In the genomic region with DNA sequence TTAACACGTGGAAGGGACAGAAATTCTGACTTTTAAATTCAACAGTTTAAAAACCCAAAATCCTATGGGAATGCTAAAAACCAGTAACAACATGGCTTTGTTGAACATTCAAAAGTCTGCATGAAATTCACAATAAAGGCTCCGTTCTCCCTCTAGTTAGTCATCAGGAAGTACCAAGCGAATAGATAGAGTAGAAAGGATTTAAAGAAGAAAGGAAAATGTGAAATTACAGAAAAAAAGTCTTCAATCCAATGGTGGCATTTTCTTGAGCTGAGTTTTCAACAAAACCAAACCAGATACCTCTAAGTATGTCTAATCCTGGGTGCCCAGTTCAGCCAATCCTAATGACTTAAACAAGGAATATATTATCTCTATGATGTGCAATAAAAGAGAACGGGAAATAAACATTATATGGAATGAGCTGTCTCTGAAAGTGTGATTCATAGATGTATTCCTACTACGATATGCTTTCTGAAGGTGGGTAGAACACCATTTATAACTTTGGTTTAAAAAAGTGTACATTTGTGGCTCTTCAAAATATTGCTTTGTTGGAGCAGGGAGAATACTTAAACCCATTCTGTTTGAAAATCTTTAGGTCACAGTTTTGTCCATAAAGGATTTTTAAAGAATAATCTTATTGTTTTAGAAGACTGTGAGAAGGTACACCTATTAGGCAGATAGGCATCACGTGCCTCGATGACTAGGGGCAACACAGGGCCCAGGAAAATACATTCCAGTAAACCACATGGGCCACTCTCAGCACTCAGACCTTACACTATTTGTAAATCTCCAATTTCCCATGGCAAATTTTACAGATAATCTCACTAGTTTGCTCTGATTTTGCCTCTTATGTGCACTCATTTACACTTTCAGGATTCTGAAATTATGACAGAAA, we compare ENCODE assay signal across 16 cellular contexts.
DNase-seq lines count a peak whose midpoint lies in the region; ATAC-seq and TF ChIP-seq lines count a peak whose summit lies in the region.
"Had no signal": no experiment of that assay in that cellular context is flagged by ENCODE, and none has a peak within 500 bp of the region (broad histone marks: within the 10 kb centered on the region; RNA-seq: fewer than 3 reads in every experiment).

No MANE protein-coding gene starts in this region.

- no CpG with 5 or more reads among the region's 7 CpGs for WGBS in IMR-90 (ENCODE audit: extremely low coverage in 2 of 2, insufficient read length in 1 of 2), 2 experiments

- H3K36me3 Mint-ChIP-seq in activated T-helper 17 cell treated with anti-CD3 and anti-CD28 coated beads, Interleukin-2, amount 50 U/mL, for 72 hours (ENCODE audit: low read depth): no peaks in the 10 kb centered on the region

- H2BK5ac ChIP-seq in IMR-90 (ENCODE audit: low read depth, low read length, poor library complexity, severe bottlenecking): peak overlapping the region; percentile 28

- H3K4me2 ChIP-seq in IMR-90 (ENCODE audit: low read depth, low read length) (no peak overlapping the region), skeletal muscle satellite cell (ENCODE audit: low read length) (peak overlapping the region; percentile 60)

- TF ChIP-seq CTCF in IMR-90 (conservative IDR thresholded peaks at IDR 0.05; ENCODE audit: low read depth, low read length): no peak
- TF ChIP-seq CTCF in uterus (IDR thresholded peaks at IDR 0.05): no peak

- no peak overlapping the region for H3K27ac ChIP-seq in IMR-90 (ENCODE audit: insufficient read depth, low read length)
- H3K27ac ChIP-seq in uterus: no peak overlapping the region

- intact Hi-C loops in IMR-90 (cut with micrococcal nuclease) (no loop called here), uterus (cut with DNase I; ENCODE audit: low total_unique reads) (no loop called here)

- no peaks in the 10 kb centered on the region for H3K79me1 ChIP-seq in IMR-90 (ENCODE audit: low read depth in 1 of 2, low read length in 2 of 2)

- H3K56ac ChIP-seq in IMR-90 (ENCODE audit: extremely low read depth, insufficient read depth, low read length): no peak overlapping the region

- DNase-seq in IMR-90: no peak
- peak; percentile 77 for DNase-seq in fibroblast of peridontal ligament (ENCODE audit: extremely low read depth)
- no peak for DNase-seq in uterus
- DNase-seq in AG08396 (ENCODE audit: low spot score): no peak
- no peak for DNase-seq in NCI-H524 treated with DMSO at 0.1 percent for 48 hours (lab: John Stamatoyannopoulos, UW)
- DNase-seq: CD8-positive, alpha-beta T cell; KBM-7; NCI-H1092 treated with DMSO at 0.1 percent for 48 hours; NCI-H1694; NCI-H2107; NCI-H345 had no signal

- no peaks in the 10 kb centered on the region for H3K9me3 Mint-ChIP-seq in activated T-helper 17 cell treated with anti-CD3 and anti-CD28 coated beads, Interleukin-2, amount 50 U/mL, for 72 hours
- H3K9me3 Mint-ChIP-seq: CD8-positive, alpha-beta T cell had no signal

- H3K36me3 ChIP-seq in IMR-90 (ENCODE audit: control insufficient read depth, insufficient read depth, low read length): no peaks in the 10 kb centered on the region
- no peaks in the 10 kb centered on the region for H3K36me3 ChIP-seq in skeletal muscle satellite cell (ENCODE audit: insufficient read depth, low read length)
- H3K36me3 ChIP-seq in uterus: no peaks in the 10 kb centered on the region
- H3K36me3 ChIP-seq: HAP-1 had no signal

- H3K9me1 ChIP-seq in IMR-90 (ENCODE audit: insufficient read depth, low read length): peaks cover 5% of the 10 kb centered on the region; the same call in 1 of the 2 replicates

- 0 out of 2 replicates have a peak overlapping the region, but pooled peaks have one; percentile 48 for H3K14ac ChIP-seq in IMR-90 (replicated peaks; ENCODE audit: low read depth, low read length)

- H2BK20ac ChIP-seq in IMR-90 (ENCODE audit: low read depth, low read length): no peak overlapping the region

- TF ChIP-seq POLR2A in IMR-90 (IDR thresholded peaks at IDR 0.05; ENCODE audit: low read depth, low read length): no peak
- TF ChIP-seq POLR2A in uterus (IDR thresholded peaks at IDR 0.05): no peak

- POLR2A ChIA-PET in IMR-90 (lab: Charles Lee; ENCODE audit: unreplicated experiment): no interaction called here

- ATAC-seq in IMR-90 (ENCODE audit: low read depth): peak; percentile 48
- peak; percentile 40 for ATAC-seq in activated T-helper 17 cell treated with anti-CD3 and anti-CD28 coated beads, Interleukin-2, amount 50 U/mL, for 72 hours (replicated peaks)
- ATAC-seq in HG03280 (IDR thresholded peaks at IDR 0.05; ENCODE audit: unreplicated experiment): no peak
- ATAC-seq: CD8-positive, alpha-beta T cell; Right ventricle myocardium inferior had no signal

- peak overlapping the region in 1 of 2 experiments; percentile 63; a peak in 2 of 4 replicates for H4K8ac ChIP-seq in IMR-90 (ENCODE audit: low read depth in 2 of 2, low read length in 2 of 2)

- H2AK9ac ChIP-seq in IMR-90 (replicated peaks; ENCODE audit: low read depth, low read length, poor library complexity): no peak overlapping the region

- no peak overlapping the region for H3K4me3 ChIP-seq in IMR-90 (ENCODE audit: insufficient read depth, low read depth, low read length)
- peak overlapping the region; percentile 7 for H3K4me3 ChIP-seq in skeletal muscle satellite cell (ENCODE audit: low read length)
- H3K4me3 ChIP-seq in uterus: no peak overlapping the region
- H3K4me3 ChIP-seq: HAP-1 had no signal

- H3K23ac ChIP-seq in IMR-90 (ENCODE audit: low read depth, low read length): no peak overlapping the region

- H3K9ac ChIP-seq in IMR-90 (ENCODE audit: low read depth, low read length) (no peak overlapping the region), skeletal muscle satellite cell (ENCODE audit: low read depth, low read length) (peak overlapping the region; percentile 41)

- H4K20me1 ChIP-seq in IMR-90 (ENCODE audit: insufficient read depth, low read length): no peaks in the 10 kb centered on the region

- no peak overlapping the region for H3K27ac Mint-ChIP-seq in activated T-helper 17 cell treated with anti-CD3 and anti-CD28 coated beads, Interleukin-2, amount 50 U/mL, for 72 hours
- H3K27ac Mint-ChIP-seq: CD8-positive, alpha-beta T cell had no signal

- H3K18ac ChIP-seq in IMR-90 (ENCODE audit: low read depth, low read length): no peak overlapping the region

- H3K9me3 ChIP-seq in IMR-90 (ENCODE audit: control insufficient read depth, insufficient read depth, low read length): no peaks in the 10 kb centered on the region
- H3K9me3 ChIP-seq in skeletal muscle satellite cell (replicated peaks; ENCODE audit: low read length): no peaks in the 10 kb centered on the region
- H3K9me3 ChIP-seq in uterus: no peaks in the 10 kb centered on the region
- H3K9me3 ChIP-seq: HAP-1 had no signal

- TF ChIP-seq RAD21 in IMR-90 (IDR thresholded peaks at IDR 0.05; ENCODE audit: low read length): no peak

- H3K27me3 ChIP-seq in IMR-90 (ENCODE audit: control insufficient read depth, insufficient read depth, low read length) (no peaks in the 10 kb centered on the region), skeletal muscle satellite cell (ENCODE audit: control insufficient read depth, insufficient read depth, low read length) (no peaks in the 10 kb centered on the region), uterus (no peaks in the 10 kb centered on the region)

- H4K5ac ChIP-seq in IMR-90 (ENCODE audit: low read depth, low read length): no peak overlapping the region

- H3K4me3 Mint-ChIP-seq in activated T-helper 17 cell treated with anti-CD3 and anti-CD28 coated beads, Interleukin-2, amount 50 U/mL, for 72 hours: no peak overlapping the region
- H3K4me3 Mint-ChIP-seq: CD8-positive, alpha-beta T cell had no signal

- H2AFZ ChIP-seq in IMR-90 (replicated peaks; ENCODE audit: low read length, poor library complexity): no peak overlapping the region

- peak overlapping the region; percentile 87 for H2AK5ac ChIP-seq in IMR-90 (ENCODE audit: low read depth, low read length)

- dilution Hi-C loops in IMR-90 (cut with HindIII; ENCODE audit: low sequenced_read_pairs, unreplicated experiment): no loop called here

- no peaks in the 10 kb centered on the region for H3K4me1 Mint-ChIP-seq in activated T-helper 17 cell treated with anti-CD3 and anti-CD28 coated beads, Interleukin-2, amount 50 U/mL, for 72 hours

- no TSS peak for BruUV-seq in IMR-90 (replicated peaks; lab: Mats Ljungman, UMichigan)

- in situ Hi-C loops in IMR-90 (cut with MboI; ENCODE audit: low sequenced_read_pairs): no loop called here

- no peak overlapping the region for H2BK15ac ChIP-seq in IMR-90 (ENCODE audit: low read depth, low read length)

- peak overlapping the region; percentile 67; the same call in 1 of the 2 replicates for H2BK120ac ChIP-seq in IMR-90 (ENCODE audit: low read depth, low read length)

- no peaks in the 10 kb centered on the region for H3K4me1 ChIP-seq in IMR-90 (ENCODE audit: control insufficient read depth, insufficient read depth, low read length)
- peaks cover 22% of the 10 kb centered on the region for H3K4me1 ChIP-seq in skeletal muscle satellite cell (ENCODE audit: control insufficient read depth, insufficient read depth, low read length)
- no peaks in the 10 kb centered on the region for H3K4me1 ChIP-seq in uterus
- H3K4me1 ChIP-seq: HAP-1 had no signal

- no peak overlapping the region for H4K91ac ChIP-seq in IMR-90 (ENCODE audit: insufficient read depth, low read depth, low read length)

- H3K27me3 Mint-ChIP-seq in activated T-helper 17 cell treated with anti-CD3 and anti-CD28 coated beads, Interleukin-2, amount 50 U/mL, for 72 hours: no peaks in the 10 kb centered on the region

- CTCF ChIA-PET in IMR-90 (lab: Yijun Ruan, JAX): no interaction called here

- H3K4ac ChIP-seq in IMR-90 (ENCODE audit: low read depth, low read length): 0 out of 2 replicates have a peak overlapping the region, but pooled peaks have one; percentile 51

TF ChIP-seq in IMR-90, 13 proteins besides CTCF, POLR2A, EP300 and RAD21 (continues in another document):
- TF ChIP-seq CEBPB (IDR thresholded peaks at IDR 0.05; ENCODE audit: low read depth, low read length): no peak
- no peak for TF ChIP-seq FOS (IDR thresholded peaks at IDR 0.05; ENCODE audit: low read depth, low read length)
- TF ChIP-seq, protein P1, sequence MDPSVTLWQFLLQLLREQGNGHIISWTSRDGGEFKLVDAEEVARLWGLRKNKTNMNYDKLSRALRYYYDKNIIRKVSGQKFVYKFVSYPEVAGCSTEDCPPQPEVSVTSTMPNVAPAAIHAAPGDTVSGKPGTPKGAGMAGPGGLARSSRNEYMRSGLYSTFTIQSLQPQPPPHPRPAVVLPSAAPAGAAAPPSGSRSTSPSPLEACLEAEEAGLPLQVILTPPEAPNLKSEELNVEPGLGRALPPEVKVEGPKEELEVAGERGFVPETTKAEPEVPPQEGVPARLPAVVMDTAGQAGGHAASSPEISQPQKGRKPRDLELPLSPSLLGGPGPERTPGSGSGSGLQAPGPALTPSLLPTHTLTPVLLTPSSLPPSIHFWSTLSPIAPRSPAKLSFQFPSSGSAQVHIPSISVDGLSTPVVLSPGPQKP (IDR thresholded peaks at IDR 0.05; ENCODE audit: borderline replicate concordance, low read depth, low read length): no peak
